ENCODE assay signal across 1 cellular context in genomic region chr12:54324617-54325441, GRCh38.
TF ChIP-seq lines count a peak whose summit lies in the region.

TSS of gene COPZ1 (plus strand) at chr12:54325131. CDS start at chr12:54325164, 33 bp downstream.

TF ChIP-seq in GM12878, 131 proteins besides CTCF, POLR2A, EP300 and RAD21 (continued from another document and continues in another):
- no peak for TF ChIP-seq TCF7 (IDR thresholded peaks at IDR 0.05; ENCODE audit: borderline replicate concordance)
- TF ChIP-seq ZNF592 (IDR thresholded peaks at IDR 0.05) = no peak
- no peak for TF ChIP-seq SREBF2 (IDR thresholded peaks at IDR 0.05; ENCODE audit: low read length)
- TF ChIP-seq CEBPZ (IDR thresholded peaks at IDR 0.05; ENCODE audit: low read depth, low read length) = peak; percentile 89
- TF ChIP-seq NKRF (conservative IDR thresholded peaks at IDR 0.05) = peak; percentile 89
- no peak for TF ChIP-seq CUX1 (IDR thresholded peaks at IDR 0.05; ENCODE audit: insufficient replicate concordance, low read depth, low read length)
- no peak for TF ChIP-seq GATAD2B (conservative IDR thresholded peaks at IDR 0.05; ENCODE audit: low read depth)
- TF ChIP-seq PRDM15 (CRISPR knock-in tag; IDR thresholded peaks at IDR 0.05) = no peak
- TF ChIP-seq TBL1XR1 (IDR thresholded peaks at IDR 0.05; ENCODE audit: low read depth, low read length) = no peak
- peak; percentile 20; the same call in 1 of the 2 replicates for TF ChIP-seq EED (IDR thresholded peaks at IDR 0.05; ENCODE audit: low read depth)
- no peak for TF ChIP-seq ZBED1 (IDR thresholded peaks at IDR 0.05; ENCODE audit: borderline replicate concordance)
- TF ChIP-seq ATF3 (IDR thresholded peaks at IDR 0.05; ENCODE audit: borderline replicate concordance, extremely low read depth, low read depth, low read length) = peak; percentile 75; the same call in 1 of the 2 replicates
- TF ChIP-seq CBX5 (IDR thresholded peaks at IDR 0.05; ENCODE audit: low read depth) = no peak
- TF ChIP-seq ZBTB33 (IDR thresholded peaks at IDR 0.05) = no peak
- TF ChIP-seq RBBP5 (conservative IDR thresholded peaks at IDR 0.05) = no peak
- peak; percentile 83 for TF ChIP-seq CBFB (IDR thresholded peaks at IDR 0.05; ENCODE audit: low read depth)
- no peak for TF ChIP-seq MTA3 (IDR thresholded peaks at IDR 0.05; ENCODE audit: borderline replicate concordance, low read length)
- no peak for TF ChIP-seq JUND (IDR thresholded peaks at IDR 0.05; ENCODE audit: low read depth, low read length)
- TF ChIP-seq ZSCAN29 (IDR thresholded peaks at IDR 0.05) = no peak
- peak; percentile 92 for TF ChIP-seq FOS (IDR thresholded peaks at IDR 0.05; ENCODE audit: borderline replicate concordance, extremely low read depth, insufficient read length)
- TF ChIP-seq ETV6 (conservative IDR thresholded peaks at IDR 0.05 in 1 of 2, IDR thresholded peaks at IDR 0.05 in 1 of 2; ENCODE audit: borderline replicate concordance in 1 of 2, low read depth in 1 of 2) = no peak
- TF ChIP-seq TARDBP (IDR thresholded peaks at IDR 0.05; ENCODE audit: borderline replicate concordance) = no peak
- no peak for TF ChIP-seq KAT2A (conservative IDR thresholded peaks at IDR 0.05; ENCODE audit: control insufficient read depth, low read depth, low read length)
- TF ChIP-seq PAX8 (IDR thresholded peaks at IDR 0.05) = peak; percentile 84; the same call in 1 of the 2 replicates
- TF ChIP-seq SKIL (IDR thresholded peaks at IDR 0.05; ENCODE audit: low read depth, poor library complexity, severe bottlenecking) = peak; percentile 89
- TF ChIP-seq JUNB (IDR thresholded peaks at IDR 0.05) = no peak
- no peak for TF ChIP-seq HDAC2 (IDR thresholded peaks at IDR 0.05)
- TF ChIP-seq SMC3 (IDR thresholded peaks at IDR 0.05; ENCODE audit: borderline replicate concordance, low read length) = peak; percentile 32; the same call in 1 of the 2 replicates
